Comparison of ENCODE assay signal across 24 cellular contexts in the genomic region with DNA sequence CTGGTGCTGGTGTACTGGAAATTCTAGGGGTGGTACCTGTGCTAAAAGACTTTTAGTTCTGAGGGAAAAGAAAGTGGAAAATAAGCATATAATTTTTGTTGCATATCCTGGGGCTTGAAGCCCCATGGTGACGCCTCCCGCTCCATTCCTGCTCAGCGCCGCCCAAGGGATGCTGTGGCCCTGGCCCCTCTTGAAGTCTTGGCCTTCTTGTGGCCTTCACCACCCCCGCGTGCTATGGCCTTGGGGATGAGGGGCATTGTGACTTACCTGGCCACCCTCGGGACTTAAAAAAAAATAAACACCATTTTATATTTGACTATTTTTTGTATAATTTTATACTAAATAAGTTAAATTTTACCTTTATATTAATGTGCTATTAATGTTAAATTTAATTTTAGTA. TPM values are rescaled to one million over a fixed set of nuclear protein-coding genes. Genes with fewer than 3 reads are reported as not detected.
A peak's percentile ranks its signal among the peaks of the same experiment; 100 is the strongest.
DNase-seq lines count a peak whose midpoint lies in the region; ATAC-seq and TF ChIP-seq lines count a peak whose summit lies in the region.
"Had no signal": no experiment of that assay in that cellular context is flagged by ENCODE, and none has a peak within 500 bp of the region (broad histone marks: within the 10 kb centered on the region; RNA-seq: fewer than 3 reads in every experiment).

No MANE protein-coding gene starts in this region.

- no peak overlapping the region for H3K56ac ChIP-seq in mesendoderm (ENCODE audit: low read length)

- no peak overlapping the region for H2BK120ac ChIP-seq in mesendoderm (ENCODE audit: low read depth, low read length)

- H3K27me3 Mint-ChIP-seq in activated CD4-positive, alpha-beta T cell treated with anti-CD3 and anti-CD28 coated beads, Interleukin-2, amount 10 ng/mL, durations not matched to agents 24 days and 14 days: no peaks in the 10 kb centered on the region
- H3K27me3 Mint-ChIP-seq in T-helper 17 cell: no peaks in the 10 kb centered on the region
- peaks cover 0 to 1% (median 0%) of the 10 kb centered on the region in 3 donors for H3K27me3 Mint-ChIP-seq in immature natural killer cell (ENCODE audit: low read depth in 3 of 3)
- no peaks in the 10 kb centered on the region for H3K27me3 Mint-ChIP-seq in mesothelial cell of epicardium (ENCODE audit: low read depth)
- H3K27me3 Mint-ChIP-seq: CD4-positive, CD25-positive, alpha-beta regulatory T cell had no signal

- no peak overlapping the region for H3K4ac ChIP-seq in mesendoderm (ENCODE audit: low read depth, low read length)

- WGBS in mesendoderm (ENCODE audit: extremely low coverage, insufficient coverage, low lambda C conversion rate): no CpG with 5 or more reads among the region's 7 CpGs

- H2BK5ac ChIP-seq in mesendoderm (ENCODE audit: low read length): no peak overlapping the region

- H3K9ac ChIP-seq in mesendoderm (ENCODE audit: low read length): no peak overlapping the region
- H3K9ac ChIP-seq: BLaER1 had no signal

- no peak overlapping the region for H4K8ac ChIP-seq in mesendoderm (ENCODE audit: low read depth, low read length)

- H3K79me1 ChIP-seq in mesendoderm (ENCODE audit: low read length): no peaks in the 10 kb centered on the region

- no peak for TF ChIP-seq CTCF in mesothelial cell of epicardium (IDR thresholded peaks at IDR 0.05; ENCODE audit: unreplicated experiment)

- H3K27me3 ChIP-seq in mesendoderm (ENCODE audit: insufficient read depth, low read length, poor library complexity): no peaks in the 10 kb centered on the region
- H3K27me3 ChIP-seq: BLaER1 had no signal

- H3K9me3 ChIP-seq in T-helper 17 cell (ENCODE audit: control insufficient read depth, low read length, poor library complexity, severe bottlenecking): no peaks in the 10 kb centered on the region
- H3K9me3 ChIP-seq: HAP-1 had no signal

- H3K27ac ChIP-seq in mesendoderm (ENCODE audit: low read depth, low read length): no peak overlapping the region
- H3K27ac ChIP-seq: BLaER1, RWPE1 had no signal

- H4K5ac ChIP-seq in mesendoderm (ENCODE audit: low read length): no peak overlapping the region

- no peak overlapping the region for H3K23ac ChIP-seq in mesendoderm (ENCODE audit: low read length)

- no peaks in the 10 kb centered on the region for H3K4me1 ChIP-seq in mesendoderm (ENCODE audit: control insufficient read depth, low read depth, low read length)
- H3K4me1 ChIP-seq: HAP-1 had no signal

- H2BK15ac ChIP-seq in mesendoderm (replicated peaks; ENCODE audit: low read depth): no peak overlapping the region

- no peaks in the 10 kb centered on the region for H3K79me2 ChIP-seq in mesendoderm (ENCODE audit: control insufficient read depth, insufficient read depth, low read length)

- no peak overlapping the region for H2AK5ac ChIP-seq in mesendoderm (ENCODE audit: low read length)

- H3K4me1 Mint-ChIP-seq in activated CD4-positive, alpha-beta T cell treated with anti-CD3 and anti-CD28 coated beads, Interleukin-2, amount 10 ng/mL, durations not matched to agents 24 days and 14 days: peaks cover 70% of the 10 kb centered on the region
- H3K4me1 Mint-ChIP-seq in T-helper 17 cell (peaks cover 52% of the 10 kb centered on the region), immature natural killer cell (peaks cover 86 to 97% of the 10 kb centered on the region in 2 donors), mesothelial cell of epicardium (no peaks in the 10 kb centered on the region)

- intact Hi-C loops in activated CD4-positive, alpha-beta T cell treated with anti-CD3 and anti-CD28 coated beads, Interleukin-2, amount 10 ng/mL, durations not matched to agents 24 days and 14 days (cut with micrococcal nuclease): no loop called here

- no peaks in the 10 kb centered on the region for H3K36me3 ChIP-seq in mesendoderm (ENCODE audit: control insufficient read depth, insufficient read depth, low read length)
- H3K36me3 ChIP-seq: HAP-1 had no signal

- ATAC-seq in T-helper 17 cell: no peak
- ATAC-seq in HG03108 (IDR thresholded peaks at IDR 0.05; ENCODE audit: unreplicated experiment): no peak
- ATAC-seq: K562 had no signal

- H3K4me3 ChIP-seq in mesendoderm (ENCODE audit: low read length): no peak overlapping the region
- H3K4me3 ChIP-seq: BLaER1, HAP-1, K562 had no signal

- H3K27ac Mint-ChIP-seq in activated CD4-positive, alpha-beta T cell treated with anti-CD3 and anti-CD28 coated beads, Interleukin-2, amount 10 ng/mL, durations not matched to agents 24 days and 14 days: peak overlapping the region; percentile 41
- H3K27ac Mint-ChIP-seq in T-helper 17 cell (no peak overlapping the region), immature natural killer cell (peak overlapping the region in 4 of 6 donors; percentile 37 to 75 (median 50)), mesothelial cell of epicardium (no peak overlapping the region)
- H3K27ac Mint-ChIP-seq: HFFc6 had no signal

- peaks cover 3% of the 10 kb centered on the region for H3K9me3 Mint-ChIP-seq in activated CD4-positive, alpha-beta T cell treated with anti-CD3 and anti-CD28 coated beads, Interleukin-2, amount 10 ng/mL, durations not matched to agents 24 days and 14 days
- H3K9me3 Mint-ChIP-seq in immature natural killer cell (no peaks in the 10 kb centered on the region), mesothelial cell of epicardium (peaks cover 16% of the 10 kb centered on the region)
- H3K9me3 Mint-ChIP-seq: HFFc6 had no signal

- no peak overlapping the region for H3K18ac ChIP-seq in mesendoderm (ENCODE audit: low read length)

- DNase-seq in activated CD4-positive, alpha-beta T cell treated with anti-CD3 and anti-CD28 coated beads, Interleukin-2, amount 10 ng/mL, durations not matched to agents 24 days and 14 days: no peak
- DNase-seq in activated CD4-positive, alpha-beta T cell treated with anti-CD3 and anti-CD28 coated beads for 48 hours: no peak
- DNase-seq in T-helper 17 cell (no peak), immature natural killer cell (no peak), mesendoderm (no peak), mesothelial cell of epicardium (ENCODE audit: low spot score in 2 of 2, unreplicated experiment in 2 of 2) (no peak)
- DNase-seq: 8988T; CD4-positive, CD25-positive, alpha-beta regulatory T cell; DMS153; GOT3; HFFc6; Kasumi-1; NCI-H1694; NCI-H2029 treated with DMSO at 0.1 percent for 48 hours; NCI-H526 treated with DMSO at 0.1 percent for 48 hours; SHP77 had no signal

- H3K4me3 Mint-ChIP-seq in activated CD4-positive, alpha-beta T cell treated with anti-CD3 and anti-CD28 coated beads, Interleukin-2, amount 10 ng/mL, durations not matched to agents 24 days and 14 days: peak overlapping the region; percentile 48
- peak overlapping the region; percentile 9 for H3K4me3 Mint-ChIP-seq in T-helper 17 cell
- peak overlapping the region in 2 of 5 donors; percentile 11 to 38 for H3K4me3 Mint-ChIP-seq in immature natural killer cell
- no peak overlapping the region for H3K4me3 Mint-ChIP-seq in mesothelial cell of epicardium
- H3K4me3 Mint-ChIP-seq: HFFc6 had no signal

- H3K4me2 ChIP-seq in mesendoderm (ENCODE audit: low read length): no peak overlapping the region
- H3K4me2 ChIP-seq: BLaER1 had no signal

- peaks cover 86% of the 10 kb centered on the region for H3K36me3 Mint-ChIP-seq in activated CD4-positive, alpha-beta T cell treated with anti-CD3 and anti-CD28 coated beads, Interleukin-2, amount 10 ng/mL, durations not matched to agents 24 days and 14 days (ENCODE audit: low read depth)
- peaks cover 25% of the 10 kb centered on the region for H3K36me3 Mint-ChIP-seq in T-helper 17 cell (ENCODE audit: low read depth)
- peaks cover 26 to 60% (median 48%) of the 10 kb centered on the region in 3 donors for H3K36me3 Mint-ChIP-seq in immature natural killer cell
- H3K36me3 Mint-ChIP-seq in mesothelial cell of epicardium: peaks cover 72% of the 10 kb centered on the region

RNA-seq across cellular contexts. Expression of gene IFI16, which starts 15.3 kb away (rescaled TPM):
- 217 and 223 TPM in 2 replicates for total RNA-seq in activated CD4-positive, alpha-beta T cell treated with anti-CD3 and anti-CD28 coated beads, Interleukin-2, amount 10 ng/mL, durations not matched to agents 24 days and 14 days
- 10 to 100 TPM; 68.0 to 82.8 TPM for total RNA-seq in T-helper 17 cell
- polyA plus RNA-seq in immature natural killer cell: 100 to 1,000 TPM in 1 of 3 donors, 10 to 100 TPM in 2; 78.8 to 205 (median 80.3) TPM
- polyA plus RNA-seq in mesendoderm (2013, experiment 1 of 2): 1.6 TPM
- 1.3 TPM for polyA plus RNA-seq in mesendoderm (2013, experiment 2 of 2)
- 83.8 to 87.3 TPM (median 83.9 TPM) in 3 replicates for total RNA-seq in mesothelial cell of epicardium
- total RNA-seq: G401 had no signal

RNA-seq across cellular contexts. Expression of gene AIM2, which starts 51.5 kb away (rescaled TPM):
- total RNA-seq in activated CD4-positive, alpha-beta T cell treated with anti-CD3 and anti-CD28 coated beads, Interleukin-2, amount 10 ng/mL, durations not matched to agents 24 days and 14 days: 75.9 and 80.1 TPM in 2 replicates
- 1 to 10 TPM; 3.4 to 6.0 TPM for total RNA-seq in T-helper 17 cell
- polyA plus RNA-seq in immature natural killer cell: 1 to 10 TPM in 1 of 3 donors, under 1 TPM in 2; 0.28 to 1.1 (median 0.34) TPM
- 0.94 TPM for polyA plus RNA-seq in mesendoderm (2013, experiment 1 of 2)
- polyA plus RNA-seq in mesendoderm (2013, experiment 2 of 2): 0.97 TPM
- 0.27 to 0.96 TPM (median 0.61 TPM) in 3 replicates for total RNA-seq in mesothelial cell of epicardium
- total RNA-seq: G401, MCF 10A, NCI-H460 had no signal

Comparison
In these comparisons a context has a peak if more than half of its experiments do, and no peak if none do; other contexts are left out.
1. H3K27ac Mint-ChIP-seq: peak in activated CD4-positive, alpha-beta T cell treated with anti-CD3 and anti-CD28 coated beads, Interleukin-2, amount 10 ng/mL, durations not matched to agents 24 days and 14 days (single experiment) and immature natural killer cell (4 of 6); none in T-helper 17 cell (single experiment) and mesothelial cell of epicardium (single experiment).
2. RNA of gene AIM2, which starts 51.5 kb away (total RNA-seq): 75.9 to 80.1 TPM in activated CD4-positive, alpha-beta T cell treated with anti-CD3 and anti-CD28 coated beads, Interleukin-2, amount 10 ng/mL, durations not matched to agents 24 days and 14 days; 3.4 to 6.0 TPM in T-helper 17 cell and 0.27 to 0.96 TPM in mesothelial cell of epicardium; every median in the first group is over 10 times any median in the second.